ENCODE assay signal across 8 cellular contexts in the genomic region with DNA sequence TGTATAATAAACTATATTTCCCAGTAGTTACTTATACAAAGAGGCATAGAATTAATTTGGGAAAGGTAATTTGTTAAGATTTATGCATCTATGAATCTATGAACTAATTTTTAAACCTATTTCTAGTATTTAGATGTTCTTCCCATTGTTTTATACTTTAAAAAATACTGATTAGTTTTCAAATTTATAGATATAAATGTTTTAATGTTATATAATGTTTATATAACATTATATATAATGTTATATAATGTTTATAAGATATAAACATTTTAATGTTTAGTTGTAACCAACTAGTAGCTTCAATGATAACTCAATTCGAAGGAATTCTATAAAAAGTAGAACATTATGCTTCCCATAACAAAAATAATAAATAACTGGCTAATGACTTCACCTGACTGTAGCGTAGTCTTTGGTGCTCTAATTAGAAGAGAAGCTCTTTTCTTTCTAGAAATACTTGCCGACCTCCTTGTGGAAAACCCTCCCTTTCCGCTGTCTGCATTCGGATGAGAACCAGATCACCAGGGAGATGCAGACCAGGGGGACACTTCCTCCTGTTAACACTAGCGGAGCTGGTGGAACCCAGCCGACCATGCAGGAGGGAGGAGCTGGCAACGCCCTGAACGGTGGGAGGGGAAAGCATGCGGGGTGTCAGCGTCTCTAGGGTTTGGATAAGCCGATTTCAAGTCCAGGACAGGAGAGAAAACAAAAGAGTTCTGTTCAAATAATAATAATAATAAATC.
DNase-seq lines count a peak whose midpoint lies in the region; ATAC-seq and TF ChIP-seq lines count a peak whose summit lies in the region.

No MANE protein-coding gene starts in this region.

- H3K4me1 ChIP-seq in RWPE2 (ENCODE audit: insufficient read depth, poor library complexity, severe bottlenecking) (peaks cover 6% of the 10 kb centered on the region), tibial nerve (peaks cover 0 to 15% (median 4%) of the 10 kb centered on the region in 4 donors)

- H3K4me3 Mint-ChIP-seq in activated T-helper 2 cell treated with anti-CD3 and anti-CD28 coated beads, Interferon-gamma antibody, Interleukin-2, Interleukin-4, amounts not matched to agents 10 μg/mL and 5 μg/mL and 100 μg/mL, durations not matched to agents 14 hours and 24 hours and 36 hours (ENCODE audit: low read depth): peak overlapping the region; percentile 95

- H3K27me3 Mint-ChIP-seq in activated T-helper 2 cell treated with anti-CD3 and anti-CD28 coated beads, Interferon-gamma antibody, Interleukin-2, Interleukin-4, amounts not matched to agents 10 μg/mL and 5 μg/mL and 100 μg/mL, durations not matched to agents 14 hours and 24 hours and 36 hours (ENCODE audit: low read depth): no peaks in the 10 kb centered on the region

- H3K27ac Mint-ChIP-seq in activated T-helper 2 cell treated with anti-CD3 and anti-CD28 coated beads, Interferon-gamma antibody, Interleukin-2, Interleukin-4, amounts not matched to agents 10 μg/mL and 5 μg/mL and 100 μg/mL, durations not matched to agents 14 hours and 24 hours and 36 hours: peak overlapping the region; percentile 84

- peak; percentile 12 for TF ChIP-seq CTCF in RWPE2 (IDR thresholded peaks at IDR 0.05; ENCODE audit: poor library complexity, severe bottlenecking)
- peak; percentile 9 for TF ChIP-seq CTCF in foreskin fibroblast (IDR thresholded peaks at IDR 0.05; ENCODE audit: low read depth, low read length)
- TF ChIP-seq CTCF in omental fat pad (IDR thresholded peaks at IDR 0.05): no peak
- no peak for TF ChIP-seq CTCF in tibial nerve (IDR thresholded peaks at IDR 0.05)

- peak; percentile 84 for DNase-seq in EH (ENCODE audit: low read depth)
- DNase-seq in Kasumi-1 (lab: John Stamatoyannopoulos, UW): peak; percentile 96
- DNase-seq in RWPE2 (ENCODE audit: low spot score): peak; percentile 87
- peak; percentile 70 for DNase-seq in activated T-helper 2 cell treated with anti-CD3 and anti-CD28 coated beads, Interferon-gamma antibody, Interleukin-2, Interleukin-4, amounts not matched to agents 10 μg/mL and 5 μg/mL and 100 μg/mL, durations not matched to agents 14 hours and 24 hours and 36 hours (ENCODE audit: low spot score)
- peak; percentile 80 to 92 for DNase-seq in foreskin fibroblast
- peak; percentile 27 for DNase-seq in omental fat pad (ENCODE audit: low spot score)
- no peak for DNase-seq in tibial nerve (ENCODE audit: low spot score in 2 of 2)

- TF ChIP-seq POLR2A in tibial nerve (IDR thresholded peaks at IDR 0.05): no peak

- no peaks in the 10 kb centered on the region for H3K9me3 Mint-ChIP-seq in activated T-helper 2 cell treated with anti-CD3 and anti-CD28 coated beads, Interferon-gamma antibody, Interleukin-2, Interleukin-4, amounts not matched to agents 10 μg/mL and 5 μg/mL and 100 μg/mL, durations not matched to agents 14 hours and 24 hours and 36 hours

- TF ChIP-seq EP300 in tibial nerve (IDR thresholded peaks at IDR 0.05): no peak

- H3K27me3 ChIP-seq in RWPE2 (ENCODE audit: insufficient read depth, poor library complexity, severe bottlenecking): no peaks in the 10 kb centered on the region
- H3K27me3 ChIP-seq in tibial nerve: peaks cover 0 to 42% of the 10 kb centered on the region in 2 donors

- ATAC-seq in GM21786 (IDR thresholded peaks at IDR 0.05; ENCODE audit: unreplicated experiment): peak; percentile 49
- peak; percentile 89 for ATAC-seq in RWPE2 (ENCODE audit: low read depth)
- ATAC-seq in omental fat pad (ENCODE audit: low FRiP score): peak; percentile 70

- H3K27ac ChIP-seq in RWPE2 (ENCODE audit: poor library complexity, severe bottlenecking) (no peak overlapping the region), tibial nerve (peak overlapping the region in 1 of 4 donors; percentile 24)

- H3K9me3 ChIP-seq in RWPE2 (ENCODE audit: severe bottlenecking): no peaks in the 10 kb centered on the region
- no peaks in the 10 kb centered on the region for H3K9me3 ChIP-seq in tibial nerve

- WGBS in tibial nerve, 2 donors: 0 to 1% methylated on average over 12 of the region's 12 CpGs

- H3K4me3 ChIP-seq in RWPE2 (ENCODE audit: severe bottlenecking) (peak overlapping the region; percentile 60), foreskin fibroblast (ENCODE audit: low read depth in 1 of 2, low read length in 2 of 2) (peak overlapping the region; percentile 67 to 93), tibial nerve (peak overlapping the region; percentile 55 to 68 (median 64))

- H3K36me3 ChIP-seq in RWPE2 (ENCODE audit: low read depth): no peaks in the 10 kb centered on the region
- no peaks in the 10 kb centered on the region for H3K36me3 ChIP-seq in tibial nerve

- peaks cover 3% of the 10 kb centered on the region for H3K36me3 Mint-ChIP-seq in activated T-helper 2 cell treated with anti-CD3 and anti-CD28 coated beads, Interferon-gamma antibody, Interleukin-2, Interleukin-4, amounts not matched to agents 10 μg/mL and 5 μg/mL and 100 μg/mL, durations not matched to agents 14 hours and 24 hours and 36 hours (ENCODE audit: low read depth)

- intact Hi-C loops in activated T-helper 2 cell treated with anti-CD3 and anti-CD28 coated beads, Interferon-gamma antibody, Interleukin-2, Interleukin-4, amounts not matched to agents 10 μg/mL and 5 μg/mL and 100 μg/mL, durations not matched to agents 14 hours and 24 hours and 36 hours (cut with micrococcal nuclease): loop anchor here (1.0 to 10.0 kb wide), 12 partner anchors 15 to 627 kb away; a partner anchor contains a TSS

- H3K4me1 Mint-ChIP-seq in activated T-helper 2 cell treated with anti-CD3 and anti-CD28 coated beads, Interferon-gamma antibody, Interleukin-2, Interleukin-4, amounts not matched to agents 10 μg/mL and 5 μg/mL and 100 μg/mL, durations not matched to agents 14 hours and 24 hours and 36 hours (ENCODE audit: low read depth): peaks cover 46% of the 10 kb centered on the region

Comparison
In these comparisons a context has a peak if more than half of its experiments do, and no peak if none do; other contexts are left out.
1. DNase-seq: peak in EH (single experiment), Kasumi-1 (2 of 2), RWPE2 (single experiment), activated T-helper 2 cell treated with anti-CD3 and anti-CD28 coated beads, Interferon-gamma antibody, Interleukin-2, Interleukin-4, amounts not matched to agents 10 μg/mL and 5 μg/mL and 100 μg/mL, durations not matched to agents 14 hours and 24 hours and 36 hours (single experiment), foreskin fibroblast (2 of 2) and omental fat pad (single experiment); none in tibial nerve (0 of 2).
2. CTCF ChIP-seq: peak in RWPE2 (single experiment) and foreskin fibroblast (single experiment); none in omental fat pad (0 of 3) and tibial nerve (0 of 5).
3. Peak in every context shown above with its lines, with median percentiles within 50 percentile points of each other: ATAC-seq and H3K4me3 ChIP-seq.